In the genomic region with DNA sequence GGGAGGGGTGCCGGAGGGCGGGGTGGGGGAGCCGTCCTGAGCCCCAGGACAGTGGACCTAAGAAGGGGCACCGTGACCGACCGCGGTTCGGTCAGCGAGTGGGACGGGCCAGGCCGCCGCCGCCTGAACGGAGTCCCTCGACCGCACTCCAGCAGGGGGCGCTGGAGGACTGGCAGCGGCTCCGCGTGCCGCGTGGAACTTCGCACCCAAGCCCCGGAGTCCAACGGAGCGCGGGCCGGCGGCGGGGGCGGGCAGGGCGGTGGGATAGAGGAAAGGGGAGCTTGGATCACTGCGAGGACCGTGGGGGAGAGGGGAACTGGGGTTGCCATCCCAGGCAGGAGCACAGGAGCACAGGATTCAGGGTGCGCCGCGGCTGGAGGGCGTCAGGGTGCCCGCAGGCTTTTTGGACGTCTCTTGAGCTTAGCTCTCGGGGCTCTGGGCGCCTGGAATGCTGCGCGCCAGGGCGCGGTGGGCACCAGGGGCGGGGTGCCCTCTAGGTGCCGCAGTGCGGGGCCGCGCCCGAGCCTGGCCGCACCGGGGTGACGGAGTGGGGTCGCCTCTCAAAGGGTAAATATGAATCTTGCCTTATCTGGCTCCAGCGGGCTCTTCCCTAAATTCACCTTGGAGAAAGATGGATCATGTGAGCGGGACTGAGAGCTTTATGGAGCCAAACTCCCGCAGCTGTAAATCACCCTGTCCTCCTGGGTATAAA, we compare ENCODE assay signal across 8 cellular contexts. TPM values are rescaled to one million over a fixed set of nuclear protein-coding genes. Genes with fewer than 3 reads are reported as not detected.
A peak's percentile ranks its signal among the peaks of the same experiment; 100 is the strongest.
DNase-seq lines count a peak whose midpoint lies in the region; ATAC-seq and TF ChIP-seq lines count a peak whose summit lies in the region.

No MANE protein-coding gene starts in this region.

- no peaks in the 10 kb centered on the region for H3K9me3 Mint-ChIP-seq in activated B cell treated with CpG ODN at 0.5 μM for 24 hours

- CTCF ChIA-PET in activated B cell treated with CpG ODN at 0.5 μM for 24 hours (lab: Charles Lee), result interaction anchor here (1.1 to 1.7 kb wide), 2 partner anchors 34 to 37 kb away, joined by 4 to 5 read pairs; no protein-coding TSS in a partner anchor

- peak overlapping the region; percentile 63 for H3K4me3 Mint-ChIP-seq in activated B cell treated with CpG ODN at 0.5 μM for 24 hours

- no peaks in the 10 kb centered on the region for H3K36me3 Mint-ChIP-seq in activated B cell treated with CpG ODN at 0.5 μM for 24 hours (ENCODE audit: low read depth)

- DNase-seq in EH (ENCODE audit: low read depth) (peak; percentile 46), LHCN-M2 (ENCODE audit: low read depth) (peak; percentile 13), activated B cell treated with CpG ODN at 0.5 μM for 24 hours (peak; percentile 68), breast epithelium (ENCODE audit: low spot score in 2 of 2) (peak; percentile 25 to 66), islet precursor cell (peak; percentile 80), GF-D8 (lab: John Stamatoyannopoulos, UW) (no peak)
- peak; percentile 69 for DNase-seq in stimulated activated CD4-positive, alpha-beta T cell treated with anti-CD3 and anti-CD28 coated beads, Interleukin-1b, Interleukin-23, amount 100 ng/mL, for 48 hours

- H3K4me1 ChIP-seq in breast epithelium, result peaks cover 8 to 19% of the 10 kb centered on the region in 2 donors

- POLR2A ChIA-PET in activated B cell treated with CpG ODN at 0.5 μM for 24 hours (lab: Charles Lee), result interaction anchor here (1.2 kb wide), 1 partner anchor 23 kb away, joined by 3 read pairs; no protein-coding TSS in a partner anchor

- peaks cover 57% of the 10 kb centered on the region for H3K27me3 Mint-ChIP-seq in activated B cell treated with CpG ODN at 0.5 μM for 24 hours

- no peak overlapping the region for H3K27ac Mint-ChIP-seq in activated B cell treated with CpG ODN at 0.5 μM for 24 hours

- no peak overlapping the region for H3K27ac ChIP-seq in breast epithelium

- ATAC-seq in activated B cell treated with CpG ODN at 0.5 μM for 24 hours (ENCODE audit: low read depth) (peak; percentile 67), HG02678 (IDR thresholded peaks at IDR 0.05; ENCODE audit: unreplicated experiment) (no peak)

- H3K36me3 ChIP-seq in breast epithelium, result no peaks in the 10 kb centered on the region

- peaks cover 0 to 58% of the 10 kb centered on the region in 2 donors for H3K27me3 ChIP-seq in breast epithelium

- no peaks in the 10 kb centered on the region for H3K9me3 ChIP-seq in breast epithelium

- H3K4me1 Mint-ChIP-seq in activated B cell treated with CpG ODN at 0.5 μM for 24 hours, result peaks cover 21% of the 10 kb centered on the region

- intact Hi-C loops in activated B cell treated with CpG ODN at 0.5 μM for 24 hours (cut with micrococcal nuclease), result loop anchor here (1.0 to 5.0 kb wide), 2 partner anchors 35 to 284 kb away; a partner anchor contains a TSS
- intact Hi-C loops in breast epithelium (cut with DNase I; ENCODE audit: low total_unique reads), result no loop called here

- H3K4me3 ChIP-seq in breast epithelium, result peak overlapping the region; percentile 1 to 68 (median 44)

- no peak for TF ChIP-seq CTCF in activated B cell treated with CpG ODN at 0.5 μM for 24 hours (IDR thresholded peaks at IDR 0.05)
- TF ChIP-seq CTCF in breast epithelium (IDR thresholded peaks at IDR 0.05), result peak; percentile 34 to 58 (median 41)

- TF ChIP-seq POLR2A in breast epithelium (IDR thresholded peaks at IDR 0.05), result no peak

RNA-seq across cellular contexts. Expression of a gene that starts 0.4 kb away (rescaled TPM):
- not detected in 2 replicates for total RNA-seq in LHCN-M2 (2014; rRNA removed)
- polyA plus RNA-seq in LHCN-M2 (2012), result not detected
- not detected in 2 replicates for total RNA-seq in activated B cell treated with CpG ODN at 0.5 μM for 24 hours
- total RNA-seq in breast epithelium, result under 1 TPM in 1 of 3 donors, not detected in 2; 0.33 TPM

RNA-seq across cellular contexts. Expression of a gene that starts 0.6 kb away (rescaled TPM):
- total RNA-seq in LHCN-M2 (2014; rRNA removed), result not detected in 2 replicates
- not detected for polyA plus RNA-seq in LHCN-M2 (2012)
- total RNA-seq in activated B cell treated with CpG ODN at 0.5 μM for 24 hours, result not detected in 2 replicates
- total RNA-seq in breast epithelium, result not detected

RNA-seq across cellular contexts. Expression of a gene that starts 12.0 kb away (rescaled TPM):
- not detected in 2 replicates for total RNA-seq in LHCN-M2 (2014; rRNA removed)
- polyA plus RNA-seq in LHCN-M2 (2012), result not detected
- total RNA-seq in activated B cell treated with CpG ODN at 0.5 μM for 24 hours, result not detected in 2 replicates
- not detected for total RNA-seq in breast epithelium

RNA-seq across cellular contexts. Expression of a gene that starts 30.3 kb away (rescaled TPM):
- total RNA-seq in LHCN-M2 (2014; rRNA removed) (not detected in 2 replicates), activated B cell treated with CpG ODN at 0.5 μM for 24 hours (not detected in 2 replicates), breast epithelium (under 1 TPM in 2 of 3 donors, not detected in 1; 0.33 to 0.80 TPM)
- not detected for polyA plus RNA-seq in LHCN-M2 (2012)

RNA-seq across cellular contexts. Expression of a gene that starts 48.9 kb away (rescaled TPM):
- total RNA-seq in LHCN-M2 (2014; rRNA removed) (not detected in 2 replicates), activated B cell treated with CpG ODN at 0.5 μM for 24 hours (1.5 and 2.1 TPM in 2 replicates), breast epithelium (10 to 100 TPM in 2 of 3 donors, 1 to 10 TPM in 1; 6.1 to 46.5 (median 37.3) TPM)
- 0.12 TPM for polyA plus RNA-seq in LHCN-M2 (2012)
